8 cellular contexts compared by ENCODE assay signal in the genomic region with DNA sequence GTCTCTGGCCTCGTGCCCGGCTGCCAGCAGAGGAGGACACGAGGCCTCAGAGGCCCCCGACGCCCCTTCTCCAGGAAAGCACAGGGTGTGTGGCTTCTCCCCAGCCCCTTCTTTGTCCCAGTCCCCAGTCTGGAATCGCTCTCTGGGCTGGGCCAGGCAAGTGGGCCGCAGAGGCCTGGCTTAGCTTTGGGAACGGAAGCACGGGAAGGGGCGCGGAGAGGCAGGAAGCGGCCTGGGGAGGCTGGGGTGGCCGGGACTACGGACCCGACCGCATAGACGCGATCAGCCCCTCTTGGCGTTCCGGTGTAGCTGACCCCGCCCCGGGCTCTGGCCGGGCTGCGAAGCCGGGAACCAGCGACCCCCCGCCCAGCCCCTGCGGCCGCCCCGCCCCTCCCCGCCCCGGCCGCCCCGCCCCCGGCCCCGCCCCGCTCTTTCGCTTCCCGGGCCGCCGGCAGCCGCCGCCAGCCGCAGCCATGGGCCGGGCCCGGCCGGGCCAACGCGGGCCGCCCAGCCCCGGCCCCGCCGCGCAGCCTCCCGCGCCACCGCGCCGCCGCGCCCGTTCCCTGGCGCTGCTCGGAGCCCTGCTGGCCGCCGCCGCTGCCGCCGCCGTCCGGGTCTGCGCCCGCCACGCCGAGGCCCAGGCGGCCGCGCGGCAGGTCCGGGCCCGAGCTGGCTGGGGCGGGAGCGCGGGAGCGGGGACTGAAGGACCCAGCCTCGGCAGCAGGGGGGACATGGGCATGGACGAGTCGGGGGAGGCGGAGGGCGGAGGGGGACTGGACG. TPM values are rescaled to one million over a fixed set of nuclear protein-coding genes. Genes with fewer than 3 reads are reported as not detected.
DNase-seq lines count a peak whose midpoint lies in the region; ATAC-seq and TF ChIP-seq lines count a peak whose summit lies in the region.

Gene SELENON, plus strand, starts transcription at position 436 of the 780 bp plus-strand sequence. Its CDS starts 38 bp downstream, at position 474.

- BruUV-seq in HCT116 (replicated peaks; lab: Mats Ljungman, UMichigan): no TSS peak

- H3K4me1 ChIP-seq in HCT116 (ENCODE audit: control insufficient read depth in 1 of 2, insufficient read depth in 2 of 2, low read length in 2 of 2) (peaks cover 5 to 16% of the 10 kb centered on the region in 2 experiments; a peak in 3 of 4 replicates), breast epithelium (peaks cover 3 to 13% of the 10 kb centered on the region in 2 donors), sigmoid colon (peaks cover 0 to 71% (median 45%) of the 10 kb centered on the region in 4 donors)

- TF ChIP-seq CTCF in BJ (IDR thresholded peaks at IDR 0.05; ENCODE audit: insufficient read depth, low read depth, low read length) (no peak), HCT116 (IDR thresholded peaks at IDR 0.05 in 2 of 3, conservative IDR thresholded peaks at IDR 0.05 in 1 of 3; ENCODE audit: borderline replicate concordance in 1 of 3, insufficient read depth in 1 of 3, low read depth in 2 of 3, low read length in 2 of 3) (no peak), breast epithelium (IDR thresholded peaks at IDR 0.05) (no peak), sigmoid colon (IDR thresholded peaks at IDR 0.05) (no peak)

- peak within 1 kb of the TSS; percentile 94 for H3K4me2 ChIP-seq in HCT116 (ENCODE audit: low read length)

- no peak for DNase-seq in BJ (ENCODE audit: low read depth)
- DNase-seq in HCT116 (ENCODE audit: low read depth, low spot score): no peak
- peak; percentile 45 for DNase-seq in SK-MEL-5 (ENCODE audit: low read depth, low spot score)
- peak; percentile 42 to 59 for DNase-seq in breast epithelium (ENCODE audit: low spot score in 2 of 2)
- DNase-seq in sigmoid colon: peak; percentile 86
- DNase-seq in Ammon's horn (ENCODE audit: low spot score): no peak
- DNase-seq in NCI-H2107 treated with DMSO at 0.1 percent for 48 hours (lab: John Stamatoyannopoulos, UW; ENCODE audit: unreplicated experiment): no peak

- peak; percentile 68 for ATAC-seq in HCT116

- no peak for TF ChIP-seq RAD21 in HCT116 (IDR thresholded peaks at IDR 0.05; ENCODE audit: low read depth)

- no peaks in the 10 kb centered on the region for H3K79me2 ChIP-seq in HCT116 (ENCODE audit: insufficient read depth, low read length)

- H3K36me3 ChIP-seq in BJ (ENCODE audit: control insufficient read depth, insufficient read depth, low read length): no peaks in the 10 kb centered on the region
- no peaks in the 10 kb centered on the region for H3K36me3 ChIP-seq in HCT116 (ENCODE audit: control insufficient read depth in 1 of 2, insufficient read depth in 2 of 2, low read length in 2 of 2)
- H3K36me3 ChIP-seq in breast epithelium: no peaks in the 10 kb centered on the region
- peaks cover 0 to 2% (median under 1%) of the 10 kb centered on the region in 4 donors for H3K36me3 ChIP-seq in sigmoid colon

- H3K27me3 ChIP-seq in BJ (ENCODE audit: control insufficient read depth, insufficient read depth, low read length) (no peaks in the 10 kb centered on the region), HCT116 (ENCODE audit: insufficient read depth, low read length) (no peaks in the 10 kb centered on the region), breast epithelium (no peaks in the 10 kb centered on the region), sigmoid colon (no peaks in the 10 kb centered on the region)

- peak within 1 kb of the TSS; percentile 77 for H3K9ac ChIP-seq in HCT116 (ENCODE audit: low read length)

- H3K9me3 ChIP-seq in HCT116 (ENCODE audit: control insufficient read depth in 1 of 2, insufficient read depth in 1 of 2, low read depth in 1 of 2, low read length in 2 of 2) (no peaks in the 10 kb centered on the region), breast epithelium (no peaks in the 10 kb centered on the region), iPS-18c (ENCODE audit: control insufficient read depth, insufficient read depth, low read length) (no peaks in the 10 kb centered on the region), sigmoid colon (no peaks in the 10 kb centered on the region)

- in situ Hi-C loops in SK-MEL-5 (cut with HindIII; ENCODE audit: low pct_unique_long_range_greater_than_20kb, low sequenced_read_pairs): no loop called here

- CTCF ChIA-PET in BJ (lab: Yijun Ruan, JAX) (interaction anchor here (0.6 to 8.6 kb wide), 9 partner anchors 10 to 299 kb away, joined by 3 to 125 read pairs (median 3); partner anchors contain the start of gene PAFAH2), HCT116 (lab: Charles Lee) (interaction anchor here (1.1 kb wide), 1 partner anchor 11 kb away, joined by 7 read pairs; no protein-coding TSS in a partner anchor)

- 1 to 2% methylated on average over 91 of the region's 91 CpGs for WGBS in sigmoid colon, 2 donors

- H3K27ac ChIP-seq in HCT116 (ENCODE audit: low read depth, low read length) (peak within 1 kb of the TSS; percentile 63; the same call in 1 of the 2 replicates), breast epithelium (peak within 1 kb of the TSS; percentile 84 to 94), sigmoid colon (peak within 1 kb of the TSS; percentile 81 to 92 (median 88))

- no peak for TF ChIP-seq POLR2A in HCT116 (IDR thresholded peaks at IDR 0.05; ENCODE audit: borderline replicate concordance, extremely low read depth, insufficient read depth, insufficient read length)
- no peak for TF ChIP-seq POLR2A in breast epithelium (IDR thresholded peaks at IDR 0.05)
- no peak for TF ChIP-seq POLR2A in sigmoid colon (IDR thresholded peaks at IDR 0.05)

- H4K20me1 ChIP-seq in HCT116 (ENCODE audit: insufficient read depth): no peaks in the 10 kb centered on the region

- peak within 1 kb of the TSS; percentile 33 for H2AFZ ChIP-seq in HCT116 (ENCODE audit: low read depth, low read length, poor library complexity, severe bottlenecking)

- no peak for TF ChIP-seq EP300 in sigmoid colon (IDR thresholded peaks at IDR 0.05)

- intact Hi-C loops in HCT116 (cut with micrococcal nuclease) (loop anchor here (2.0 to 5.0 kb wide), 3 partner anchors 183 to 298 kb away; partner anchors contain the start of gene MAN1C1), breast epithelium (cut with DNase I; ENCODE audit: low total_unique reads) (loop anchor here (10.0 kb wide), 1 partner anchor 185 kb away; the partner anchor contains the start of gene MAN1C1), sigmoid colon (cut with DNase I) (loop anchor here (2.0 to 5.0 kb wide), 2 partner anchors 55 to 98 kb away; no protein-coding TSS in a partner anchor)

- RAD21 ChIA-PET in HCT116 (lab: Charles Lee; ENCODE audit: low non-redundant PET in 1 of 2, low total read pairs in 2 of 2, uncharacterized antibody in 2 of 2, unreplicated experiment in 2 of 2): no interaction called here

- POLR2A ChIA-PET in BJ (lab: Charles Lee) (no interaction called here), HCT116 (lab: Charles Lee) (interaction anchor here (0.6 kb wide), 1 partner anchor 227 kb away, joined by 5 read pairs; no protein-coding TSS in a partner anchor)

- H3K9me2 ChIP-seq in HCT116 (ENCODE audit: insufficient read depth): no peaks in the 10 kb centered on the region

- H3K4me3 ChIP-seq in BJ (ENCODE audit: low read depth, low read length) (peak within 1 kb of the TSS; percentile 76), HCT116 (replicated peaks in 1 of 2; ENCODE audit: low read depth in 1 of 2, low read length in 2 of 2) (peak within 1 kb of the TSS; percentile 66 to 72), breast epithelium (peak within 1 kb of the TSS; percentile 56 to 89 (median 65)), iPS-18c (ENCODE audit: insufficient read depth, low read depth, low read length) (peak within 1 kb of the TSS; percentile 69), sigmoid colon (peak within 1 kb of the TSS; percentile 59 to 72 (median 64))

TF ChIP-seq in HCT116, 20 proteins besides CTCF, POLR2A, EP300 and RAD21:
- peak; percentile 32; the same call in 1 of the 2 replicates for TF ChIP-seq POLR2AphosphoS5 (IDR thresholded peaks at IDR 0.05; ENCODE audit: low read depth, low read length)
- TF ChIP-seq ZBTB33 (IDR thresholded peaks at IDR 0.05; ENCODE audit: extremely low read depth, insufficient replicate concordance, low read length): no peak
- no peak for TF ChIP-seq CEBPB (IDR thresholded peaks at IDR 0.05; ENCODE audit: low read depth)
- TF ChIP-seq SRF (IDR thresholded peaks at IDR 0.05; ENCODE audit: low read depth): no peak
- peak; percentile 76 for TF ChIP-seq ZFX (IDR thresholded peaks at IDR 0.05)
TF ChIP-seq in HCT116: peak in this region for 2.

RNA-seq across cellular contexts. Expression of gene SELENON, which starts in this region (rescaled TPM):
- polyA plus RNA-seq in BJ (2011; rRNA removed) (29.4 and 39.9 TPM in 2 replicates), sigmoid colon (10 to 100 TPM in 1 of 3 donors, 1 to 10 TPM in 2; 4.6 to 28.9 (median 6.6) TPM)
- 33.4 and 69.0 TPM in 2 replicates for polyA minus RNA-seq in BJ (2011; rRNA and poly(A)+ RNA removed)
- total RNA-seq in HCT116 (2021; ENCODE audit: unreplicated experiment) (85.1 TPM), breast epithelium (10 to 100 TPM; 16.6 to 39.0 (median 22.1) TPM), sigmoid colon (10 to 100 TPM; 15.5 to 37.4 (median 19.7) TPM)
- 69.4 and 80.6 TPM in 2 replicates for polyA plus RNA-seq in HCT116 (2012)
- 38.3 and 45.1 TPM in 2 replicates for total RNA-seq in SK-MEL-5 (2014; rRNA removed; shearing (Covaris generic))
- 199 and 253 TPM in 2 replicates for polyA plus RNA-seq in SK-MEL-5 (2015; cell fraction: cytosol; rRNA removed)
- 54.8 and 89.7 TPM in 2 replicates for polyA plus RNA-seq in SK-MEL-5 (2015; cell fraction: nucleus; rRNA removed)

Comparison
In these comparisons a context has a peak if more than half of its experiments do, and no peak if none do; other contexts are left out.
1. DNase-seq: peak in SK-MEL-5 (single experiment), breast epithelium (2 of 2) and sigmoid colon (single experiment); none in BJ (single experiment), HCT116 (single experiment), Ammon's horn (single experiment) and NCI-H2107 treated with DMSO at 0.1 percent for 48 hours (single experiment).
2. Peak in every context shown above with its lines, with median percentiles within 50 percentile points of each other: H3K4me3 ChIP-seq and H3K27ac ChIP-seq.